15 cellular contexts compared by ENCODE assay signal in the genomic region with DNA sequence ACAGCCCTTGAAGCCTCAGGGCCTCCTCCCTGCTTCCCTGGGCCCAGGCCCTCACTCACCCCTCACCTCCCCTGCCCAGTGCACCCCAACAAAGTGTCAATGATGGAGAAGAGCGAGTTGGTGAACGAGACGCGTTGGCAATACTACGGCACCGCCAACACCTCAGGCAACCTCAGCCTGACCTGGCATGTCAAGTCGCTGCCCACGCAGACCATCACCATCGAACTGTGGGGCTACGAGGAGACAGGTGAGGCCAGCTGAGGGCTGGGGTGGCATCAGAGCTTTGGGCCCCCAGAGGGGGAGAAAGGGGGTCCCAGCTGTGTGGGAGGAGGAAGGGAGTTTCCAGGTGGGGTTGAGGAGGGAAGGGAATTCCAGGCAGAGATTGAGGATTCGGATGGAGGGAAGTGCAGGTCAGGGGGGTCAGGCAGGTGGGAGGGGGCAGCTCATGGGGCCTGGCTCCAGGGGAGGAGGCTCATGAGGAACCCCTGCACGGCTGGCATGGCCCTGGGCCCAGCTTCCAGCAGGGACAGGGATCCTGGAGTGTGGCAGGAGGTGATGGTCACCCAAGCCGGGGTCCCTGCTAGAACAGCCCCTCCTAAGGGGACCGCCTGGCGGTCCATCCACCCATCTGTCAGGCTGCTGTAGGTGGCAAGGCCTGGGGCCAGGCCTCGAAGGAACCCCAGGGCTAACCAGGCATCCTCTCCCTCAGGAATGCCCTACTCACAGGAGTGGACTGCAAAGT. TPM values are rescaled to one million over a fixed set of nuclear protein-coding genes. Genes with fewer than 3 reads are reported as not detected.
DNase-seq lines count a peak whose midpoint lies in the region; ATAC-seq, FAIRE-seq and TF ChIP-seq lines count a peak whose summit lies in the region.
"Had no signal": no experiment of that assay in that cellular context is flagged by ENCODE, and none has a peak within 500 bp of the region (broad histone marks: within the 10 kb centered on the region; RNA-seq: fewer than 3 reads in every experiment).

No MANE protein-coding gene starts in this region.

- FAIRE-seq in kidney (lab: Jason Lieb, UNC) = no peak
- FAIRE-seq in GM12891 (lab: Jason Lieb, UNC) = no peak
- FAIRE-seq: G401.6 had no signal

- H3K4me3 Mint-ChIP-seq in T-helper 1 cell treated with Interleukin-12 subunit alpha and Interleukin-12 subunit beta and Interleukin-4 antibody, amounts not matched to agents 30 μg/mL and 1 μg/mL, for 36 hours = no peak overlapping the region

- H3K9ac ChIP-seq in kidney (ENCODE audit: low read length in 2 of 2) = no peak overlapping the region

- no peaks in the 10 kb centered on the region for H3K27me3 ChIP-seq in upper lobe of left lung

- H3K9me3 Mint-ChIP-seq in T-helper 1 cell treated with Interleukin-12 subunit alpha and Interleukin-12 subunit beta and Interleukin-4 antibody, amounts not matched to agents 30 μg/mL and 1 μg/mL, for 36 hours = no peaks in the 10 kb centered on the region

- peak overlapping the region; percentile 62 for H3K27ac Mint-ChIP-seq in T-helper 1 cell treated with Interleukin-12 subunit alpha and Interleukin-12 subunit beta and Interleukin-4 antibody, amounts not matched to agents 30 μg/mL and 1 μg/mL, for 36 hours

- no peak for TF ChIP-seq EP300 in upper lobe of left lung (IDR thresholded peaks at IDR 0.05)

- no peak for DNase-seq in T-helper 1 cell
- peak; percentile 25 for DNase-seq in left ventricle myocardium superior
- no peak for DNase-seq in cardiac septum (ENCODE audit: low spot score)
- DNase-seq in kidney = peak; percentile 61
- peak in 1 of 2 donors; percentile 52 for DNase-seq in upper lobe of left lung
- DNase-seq in GM12891 (ENCODE audit: insufficient read length, low spot score) = no peak
- DNase-seq: DND-41; HCEC 1CT; NCI-H187; NCI-H69; NK-92 treated with Interleukin-12 subunit alpha and Interleukin-12 subunit beta, amount 100 ng/mL, for 24 hours; RPMI8226 had no signal

- TF ChIP-seq POLR2A in upper lobe of left lung (IDR thresholded peaks at IDR 0.05) = no peak
- TF ChIP-seq POLR2A in GM12891 (IDR thresholded peaks at IDR 0.05; ENCODE audit: low read depth, low read length) = no peak

- H3K36me3 ChIP-seq in kidney (ENCODE audit: control insufficient read depth in 1 of 2, insufficient read depth in 2 of 2, low read length in 2 of 2) (peaks cover 0 to 3% of the 10 kb centered on the region in 2 donors), upper lobe of left lung (peaks cover 0 to 35% (median 24%) of the 10 kb centered on the region in 4 donors)

- H3K9me3 ChIP-seq in kidney (ENCODE audit: control insufficient read depth in 1 of 2, low read length in 2 of 2) (no peaks in the 10 kb centered on the region), upper lobe of left lung (no peaks in the 10 kb centered on the region)

- H3K4me1 ChIP-seq in kidney (ENCODE audit: control insufficient read depth in 1 of 2, insufficient read depth in 1 of 2, low read depth in 1 of 2, low read length in 2 of 2) = peaks cover 8 to 25% of the 10 kb centered on the region in 2 donors
- H3K4me1 ChIP-seq in upper lobe of left lung = peaks cover 14 to 62% (median 33%) of the 10 kb centered on the region in 4 donors

- H3K27ac ChIP-seq in kidney (ENCODE audit: low read depth in 2 of 2, low read length in 2 of 2) (no peak overlapping the region), upper lobe of left lung (peak overlapping the region in 3 of 4 donors; percentile 1 to 89 (median 7))

- TF ChIP-seq CTCF in kidney (IDR thresholded peaks at IDR 0.05; ENCODE audit: borderline replicate concordance, extremely low read depth, insufficient read depth) (no peak), upper lobe of left lung (IDR thresholded peaks at IDR 0.05) (no peak)

- intact Hi-C loops in left ventricle myocardium superior (cut with micrococcal nuclease) (no loop called here), cardiac septum (cut with DNase I) (no loop called here), kidney (cut with DNase I) (no loop called here)

- H3K4me1 Mint-ChIP-seq in T-helper 1 cell treated with Interleukin-12 subunit alpha and Interleukin-12 subunit beta and Interleukin-4 antibody, amounts not matched to agents 30 μg/mL and 1 μg/mL, for 36 hours (ENCODE audit: low read depth) = peaks cover 2% of the 10 kb centered on the region

- H3K4me3 ChIP-seq in kidney (ENCODE audit: low read length in 2 of 2) (no peak overlapping the region), upper lobe of left lung (peak overlapping the region in 1 of 4 donors; percentile 43)

- H3K27me3 Mint-ChIP-seq in T-helper 1 cell treated with Interleukin-12 subunit alpha and Interleukin-12 subunit beta and Interleukin-4 antibody, amounts not matched to agents 30 μg/mL and 1 μg/mL, for 36 hours (ENCODE audit: low read depth) = no peaks in the 10 kb centered on the region

- ATAC-seq in left ventricle myocardium superior (no peak), upper lobe of left lung (ENCODE audit: low FRiP score in 2 of 2) (no peak), HG03045 (IDR thresholded peaks at IDR 0.05; ENCODE audit: unreplicated experiment) (no peak)

- H3K36me3 Mint-ChIP-seq in T-helper 1 cell treated with Interleukin-12 subunit alpha and Interleukin-12 subunit beta and Interleukin-4 antibody, amounts not matched to agents 30 μg/mL and 1 μg/mL, for 36 hours (ENCODE audit: low read depth) = no peaks in the 10 kb centered on the region

- WGBS in upper lobe of left lung, 2 donors = 85 to 91% methylated on average over 13 to 16 of the region's 16 CpGs

TF ChIP-seq in GM12891, 5 proteins besides CTCF, POLR2A, EP300 and RAD21:
- no peak for TF ChIP-seq PAX5 (IDR thresholded peaks at IDR 0.05; ENCODE audit: insufficient read depth, low read length, severe bottlenecking)
- no peak for TF ChIP-seq POU2F2 (IDR thresholded peaks at IDR 0.05; ENCODE audit: low read depth, low read length)
- no peak for TF ChIP-seq POLR2AphosphoS5 (IDR thresholded peaks at IDR 0.05; ENCODE audit: low read depth, low read length)
- no peak for TF ChIP-seq TAF1 (IDR thresholded peaks at IDR 0.05; ENCODE audit: low read depth, low read length)
- TF ChIP-seq SPI1 (IDR thresholded peaks at IDR 0.05; ENCODE audit: low read depth, low read length) = no peak

RNA-seq across cellular contexts. Expression of a gene that starts 2.9 kb away (rescaled TPM):
- total RNA-seq in left ventricle myocardium superior (3.3 TPM), cardiac septum (3.1 TPM), kidney (14.8 TPM), upper lobe of left lung (100 to 1,000 TPM; 191 to 645 (median 348) TPM)
- polyA plus RNA-seq in kidney (ENCODE audit: insufficient read depth, low read depth, low replicate concordance) = 25.2 TPM
- 0.08 TPM for polyA plus RNA-seq in GM12891 (2012; ENCODE audit: low read depth, missing spikeins)

Comparison
In these comparisons a context has a peak if more than half of its experiments do, and no peak if none do; other contexts are left out.
1. DNase-seq: peak in left ventricle myocardium superior (single experiment) and kidney (single experiment); none in T-helper 1 cell (0 of 5), cardiac septum (single experiment) and GM12891 (single experiment).
2. H3K27ac ChIP-seq: peak in upper lobe of left lung (3 of 4); none in kidney (0 of 2).
3. RNA of a gene that starts 2.9 kb away (total RNA-seq): 191 to 645 TPM in upper lobe of left lung; 14.8 TPM in kidney (single experiment), 3.3 TPM in left ventricle myocardium superior (single experiment) and 3.1 TPM in cardiac septum (single experiment); every median in the first group is over 10 times any median in the second.